Comparison of ENCODE assay signal across 16 cellular contexts in the genomic region with DNA sequence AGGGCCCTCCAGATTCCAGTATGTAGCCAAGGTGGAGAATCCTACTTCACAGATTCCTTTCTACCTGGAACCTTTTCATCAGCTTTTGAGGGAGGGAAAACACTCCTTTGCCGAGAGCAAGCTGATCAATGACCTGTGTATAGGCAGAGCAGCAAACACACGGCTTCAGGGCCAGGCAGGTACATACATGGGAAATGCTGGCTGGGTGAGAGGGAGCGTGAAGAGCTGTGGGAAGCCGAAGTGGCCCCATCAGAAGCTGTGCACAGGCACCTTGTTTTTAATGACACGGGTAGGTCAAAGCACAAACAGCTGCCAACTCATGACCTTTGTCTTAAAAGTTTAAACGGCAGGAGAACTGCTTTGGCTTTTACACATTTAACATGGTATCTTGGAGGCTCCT. TPM values are rescaled to one million over a fixed set of nuclear protein-coding genes. Genes with fewer than 3 reads are reported as not detected.
DNase-seq lines count a peak whose midpoint lies in the region; ATAC-seq and TF ChIP-seq lines count a peak whose summit lies in the region.
"Had no signal": no experiment of that assay in that cellular context is flagged by ENCODE, and none has a peak within 500 bp of the region (broad histone marks: within the 10 kb centered on the region; RNA-seq: fewer than 3 reads in every experiment).

No MANE protein-coding gene starts in this region.

- no peaks in the 10 kb centered on the region for H3K9me3 Mint-ChIP-seq in activated CD4-positive, alpha-beta T cell treated with anti-CD3 and anti-CD28 coated beads for 36 hours (ENCODE audit: low read depth)
- H3K9me3 Mint-ChIP-seq in stimulated activated memory B cell treated with anti-CD40 and anti-IgM and Interleukin-4, amounts not matched to agents 10 μg/mL and 1 μg/mL and 100 μg/mL, for 72 hours = no peaks in the 10 kb centered on the region

- H3K27me3 Mint-ChIP-seq in activated CD4-positive, alpha-beta T cell treated with anti-CD3 and anti-CD28 coated beads for 36 hours = no peaks in the 10 kb centered on the region
- H3K27me3 Mint-ChIP-seq in stimulated activated memory B cell treated with anti-CD40 and anti-IgM and Interleukin-4, amounts not matched to agents 10 μg/mL and 1 μg/mL and 100 μg/mL, for 72 hours = no peaks in the 10 kb centered on the region

- H3K36me3 ChIP-seq in colonic mucosa = no peaks in the 10 kb centered on the region

- H3K4me1 Mint-ChIP-seq in activated CD4-positive, alpha-beta T cell treated with anti-CD3 and anti-CD28 coated beads for 36 hours = peaks cover 68% of the 10 kb centered on the region
- peaks cover 100% of the 10 kb centered on the region for H3K4me1 Mint-ChIP-seq in stimulated activated memory B cell treated with anti-CD40 and anti-IgM and Interleukin-4, amounts not matched to agents 10 μg/mL and 1 μg/mL and 100 μg/mL, for 72 hours

- H3K27ac Mint-ChIP-seq in activated CD4-positive, alpha-beta T cell treated with anti-CD3 and anti-CD28 coated beads for 36 hours = peak overlapping the region; percentile 98
- H3K27ac Mint-ChIP-seq in stimulated activated memory B cell treated with anti-CD40 and anti-IgM and Interleukin-4, amounts not matched to agents 10 μg/mL and 1 μg/mL and 100 μg/mL, for 72 hours = peak overlapping the region; percentile 88

- peak overlapping the region in 1 of 2 donors; percentile 65 for H3K9ac ChIP-seq in colonic mucosa (ENCODE audit: low read depth in 2 of 2, low read length in 2 of 2)

- peaks cover 74% of the 10 kb centered on the region for H3K36me3 Mint-ChIP-seq in activated CD4-positive, alpha-beta T cell treated with anti-CD3 and anti-CD28 coated beads for 36 hours (ENCODE audit: low read depth)
- H3K36me3 Mint-ChIP-seq in stimulated activated memory B cell treated with anti-CD40 and anti-IgM and Interleukin-4, amounts not matched to agents 10 μg/mL and 1 μg/mL and 100 μg/mL, for 72 hours = peaks cover 85% of the 10 kb centered on the region

- TF ChIP-seq CTCF in colonic mucosa (IDR thresholded peaks at IDR 0.05) = no peak

- no peaks in the 10 kb centered on the region for H3K4me1 ChIP-seq in colonic mucosa

- POLR2A ChIA-PET in activated CD4-positive, alpha-beta T cell treated with anti-CD3 and anti-CD28 coated beads for 36 hours (lab: Charles Lee) = interaction anchor here (1.2 kb wide), 1 partner anchor 25 kb away, joined by 3 read pairs; a partner anchor contains a TSS

- H3K27ac ChIP-seq in colonic mucosa = peak overlapping the region; percentile 71

- no peaks in the 10 kb centered on the region for H3K9me3 ChIP-seq in colonic mucosa
- H3K9me3 ChIP-seq: gastroesophageal sphincter had no signal

- no peaks in the 10 kb centered on the region for H3K27me3 ChIP-seq in colonic mucosa
- H3K27me3 ChIP-seq: dorsolateral prefrontal cortex, gastroesophageal sphincter had no signal

- H3K4me3 ChIP-seq in colonic mucosa = peak overlapping the region; percentile 19

- intact Hi-C loops in activated CD4-positive, alpha-beta T cell treated with anti-CD3 and anti-CD28 coated beads for 36 hours (cut with DNase I, micrococcal nuclease) = loop anchor here in 1 of 2 experiments (10.0 kb wide), 3 partner anchors 294 to 1246 kb away; a partner anchor contains a TSS
- intact Hi-C loops in colonic mucosa (cut with DNase I) = no loop called here
- intact Hi-C loops in left colon (cut with DNase I, micrococcal nuclease) = no loop called here

- H3K4me3 Mint-ChIP-seq in activated CD4-positive, alpha-beta T cell treated with anti-CD3 and anti-CD28 coated beads for 36 hours = peak overlapping the region; percentile 94
- H3K4me3 Mint-ChIP-seq in stimulated activated memory B cell treated with anti-CD40 and anti-IgM and Interleukin-4, amounts not matched to agents 10 μg/mL and 1 μg/mL and 100 μg/mL, for 72 hours = peak overlapping the region; percentile 97

- ATAC-seq in activated CD4-positive, alpha-beta T cell treated with anti-CD3 and anti-CD28 coated beads for 36 hours = no peak
- no peak for ATAC-seq in stimulated activated memory B cell treated with anti-CD40 and anti-IgM and Interleukin-4, amounts not matched to agents 10 μg/mL and 1 μg/mL and 100 μg/mL, for 72 hours
- ATAC-seq in HG02981 (IDR thresholded peaks at IDR 0.05; ENCODE audit: unreplicated experiment) (no peak), left colon (no peak)
- ATAC-seq: gastroesophageal sphincter had no signal

- DNase-seq in activated CD4-positive, alpha-beta T cell treated with anti-CD3 and anti-CD28 coated beads for 36 hours = no peak
- DNase-seq in activated CD4-positive, alpha-beta T cell treated with anti-CD3 and anti-CD28 coated beads for 48 hours = no peak
- DNase-seq in NAMALWA (ENCODE audit: low spot score) = peak; percentile 24
- no peak for DNase-seq in colonic mucosa
- no peak for DNase-seq in left colon
- DNase-seq in NCI-H345 (lab: John Stamatoyannopoulos, UW) = no peak
- DNase-seq: 8988T; activated CD4-positive, CD25-positive, alpha-beta regulatory T cell; dorsolateral prefrontal cortex; kidney; NCI-H1105 treated with DMSO at 0.1 percent for 48 hours; NCI-H510A; SHP77 had no signal

- CTCF ChIA-PET in activated CD4-positive, alpha-beta T cell treated with anti-CD3 and anti-CD28 coated beads for 36 hours (lab: Charles Lee) = interaction anchor here (0.9 to 5.0 kb wide), 6 partner anchors 8 to 32 kb away, joined by 3 to 31 read pairs (median 6); no protein-coding TSS in a partner anchor

RNA-seq across cellular contexts. Expression of a gene that starts 25.3 kb away (rescaled TPM):
- total RNA-seq in activated CD4-positive, alpha-beta T cell treated with anti-CD3 and anti-CD28 coated beads for 36 hours = 1 to 10 TPM; 8.9 to 9.2 TPM
- total RNA-seq in colonic mucosa (10 to 100 TPM; 34.7 to 38.7 TPM), left colon (10 to 100 TPM; 32.7 to 36.4 TPM)
